ENCODE assay signal across 29 cellular contexts in the genomic region with DNA sequence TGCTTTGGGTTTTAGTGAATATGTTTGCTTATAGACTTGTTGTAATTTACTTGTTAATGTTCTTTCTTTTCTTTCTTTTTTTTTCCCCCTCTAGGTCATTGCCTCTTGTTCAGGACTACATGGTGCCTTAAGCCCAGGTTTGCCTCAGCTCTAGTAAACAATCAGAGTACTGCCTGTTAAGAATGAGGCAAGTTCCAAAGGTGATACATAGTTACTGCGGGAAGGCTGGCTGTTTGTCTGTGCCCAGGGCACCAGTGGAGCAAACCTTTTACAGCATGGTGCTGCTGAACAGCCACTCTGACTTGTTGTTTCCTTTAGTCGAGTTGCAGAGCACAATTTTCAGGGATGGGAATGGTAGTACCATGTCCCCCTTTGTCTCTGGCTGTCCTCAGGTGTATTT.
DNase-seq lines count a peak whose midpoint lies in the region; ATAC-seq and TF ChIP-seq lines count a peak whose summit lies in the region.
"Had no signal": no experiment of that assay in that cellular context is flagged by ENCODE, and none has a peak within 500 bp of the region (broad histone marks: within the 10 kb centered on the region; RNA-seq: fewer than 3 reads in every experiment).

No MANE protein-coding gene starts in this region.

- no peak overlapping the region for H2BK20ac ChIP-seq in H9 (ENCODE audit: low read depth, low read length, poor library complexity, severe bottlenecking)

- H3K23me2 ChIP-seq in H9 (ENCODE audit: insufficient read length, low read depth, low read length, poor library complexity, severe bottlenecking): no peaks in the 10 kb centered on the region

- H3K36me3 Mint-ChIP-seq in H9 (ENCODE audit: insufficient read depth in 1 of 3, low read depth in 3 of 3): no peaks in the 10 kb centered on the region
- H3K36me3 Mint-ChIP-seq: CD14-positive monocyte; CD4-positive, alpha-beta memory T cell; CD4-positive, CD25-positive, alpha-beta regulatory T cell; CD8-positive, alpha-beta memory T cell; CD8-positive, alpha-beta T cell had no signal

- H3T11ph ChIP-seq in H9 (ENCODE audit: low read length): no peak overlapping the region

- no peak overlapping the region for H2AK5ac ChIP-seq in H9 (ENCODE audit: insufficient read length, low read length)

- no peak overlapping the region for H3K4me3 Mint-ChIP-seq in H9
- H3K4me3 Mint-ChIP-seq: B cell; CD14-positive monocyte; CD4-positive, alpha-beta memory T cell; CD4-positive, alpha-beta T cell; CD4-positive, CD25-positive, alpha-beta regulatory T cell; CD8-positive, alpha-beta memory T cell; CD8-positive, alpha-beta T cell had no signal

- H3K4me1 ChIP-seq in H9 (ENCODE audit: insufficient read depth, low read length): no peaks in the 10 kb centered on the region
- H3K4me1 ChIP-seq: A549; BE2C; BLaER1; BLaER1 treated with 17β-estradiol and CSF1 and Interleukin-3, amounts not matched to agents 10 nM and 100 nM; Caco-2 had no signal

- H3K27me3 ChIP-seq in H9 (ENCODE audit: insufficient read depth, low read length): no peaks in the 10 kb centered on the region
- H3K27me3 ChIP-seq: BE2C; BLaER1; BLaER1 treated with 17β-estradiol and CSF1 and Interleukin-3, amounts not matched to agents 10 nM and 100 nM had no signal

- no peaks in the 10 kb centered on the region for H3K9me3 Mint-ChIP-seq in H9

- H4K20me1 ChIP-seq in H9 (ENCODE audit: control insufficient read depth, insufficient read depth, insufficient read length): no peaks in the 10 kb centered on the region
- H4K20me1 ChIP-seq: BLaER1; BLaER1 treated with 17β-estradiol and CSF1 and Interleukin-3, amounts not matched to agents 10 nM and 100 nM had no signal

- H3K18ac ChIP-seq in H9 (ENCODE audit: insufficient read length, low read depth, low read length): no peak overlapping the region

- H3K9me3 ChIP-seq in H9 (ENCODE audit: control insufficient read depth, low read depth, low read length): no peaks in the 10 kb centered on the region
- H3K9me3 ChIP-seq: A549, BE2C, BLaER1, Caco-2 had no signal

- no CpG with 5 or more reads among the region's 2 CpGs for WGBS in H9 (ENCODE audit: extremely low coverage, insufficient read length, low lambda C conversion rate)

- no peak overlapping the region for H3K4me2 ChIP-seq in H9 (ENCODE audit: insufficient read depth, insufficient read length, low read length)
- H3K4me2 ChIP-seq: A549; BLaER1; BLaER1 treated with 17β-estradiol and CSF1 and Interleukin-3, amounts not matched to agents 10 nM and 100 nM had no signal

- no peaks in the 10 kb centered on the region for H3K79me2 ChIP-seq in H9 (ENCODE audit: insufficient read depth, low read length)

- no peak overlapping the region for H4K8ac ChIP-seq in H9 (replicated peaks; ENCODE audit: insufficient read length, low read depth, low read length)

- no peak overlapping the region for H2BK120ac ChIP-seq in H9 (ENCODE audit: low read depth, low read length, poor library complexity, severe bottlenecking)

- H3K79me1 ChIP-seq in H9 (ENCODE audit: insufficient read depth, low read depth, low read length, poor library complexity, severe bottlenecking): no peaks in the 10 kb centered on the region

- no peak overlapping the region for H2BK12ac ChIP-seq in H9 (ENCODE audit: insufficient read length, low read depth, low read length)

- DNase-seq in left lobe of liver (ENCODE audit: low spot score) (no peak), H9 (no peak)
- DNase-seq: 8988T; ACHN; AML-193; BE2C; C1 segment of cervical spinal cord; Caco-2; Calu3; CD4-positive, alpha-beta memory T cell; CD4-positive, alpha-beta T cell; CD4-positive, CD25-positive, alpha-beta regulatory T cell; CD8-positive, alpha-beta memory T cell; CD8-positive, alpha-beta T cell; COR-L47; DMS 273 treated with DMSO at 0.1 percent for 48 hours; DMS153; DMS53; DMS79; DMS79 treated with DMSO at 0.1 percent for 48 hours; DND-41; EL had no signal

- H2BK15ac ChIP-seq in H9 (ENCODE audit: low read depth, low read length): no peak overlapping the region

- no peak overlapping the region for H3K14ac ChIP-seq in H9 (ENCODE audit: insufficient read depth, low read length)

- H2AFZ ChIP-seq in H9 (ENCODE audit: low read length): no peak overlapping the region

- H3K4me1 Mint-ChIP-seq in H9: no peaks in the 10 kb centered on the region
- H3K4me1 Mint-ChIP-seq: B cell; CD14-positive monocyte; CD4-positive, alpha-beta memory T cell; CD4-positive, CD25-positive, alpha-beta regulatory T cell; CD8-positive, alpha-beta memory T cell had no signal

- no peak for TF ChIP-seq CTCF in H9 (conservative IDR thresholded peaks at IDR 0.05)

- no peak overlapping the region for H4K91ac ChIP-seq in H9 (ENCODE audit: insufficient read length, low read depth, low read length)

- H3K27ac ChIP-seq in H9 (ENCODE audit: insufficient read length, low read depth, low read length): no peak overlapping the region
- H3K27ac ChIP-seq: 22Rv1; A549; BLaER1; BLaER1 treated with 17β-estradiol and CSF1 and Interleukin-3, amounts not matched to agents 10 nM and 100 nM; C4-2B had no signal

- H3K4ac ChIP-seq in H9 (ENCODE audit: low read depth, low read length): no peak overlapping the region

- no peak overlapping the region for H3K23ac ChIP-seq in H9 (ENCODE audit: insufficient read length, low read depth, low read length)

- peak; percentile 64 for ATAC-seq in left lobe of liver
- ATAC-seq: A549; CD8-positive, alpha-beta T cell had no signal

- H3K27me3 Mint-ChIP-seq in H9 (ENCODE audit: low read depth): no peaks in the 10 kb centered on the region; the same call in 1 of the 2 replicates
- H3K27me3 Mint-ChIP-seq: B cell; CD4-positive, alpha-beta memory T cell; CD4-positive, alpha-beta T cell; CD4-positive, CD25-positive, alpha-beta regulatory T cell had no signal

- H2BK5ac ChIP-seq in H9 (ENCODE audit: insufficient read length, low read length): no peak overlapping the region

- no peak overlapping the region for H3K9ac ChIP-seq in H9 (ENCODE audit: extremely low read depth, insufficient read length, low read length)
- H3K9ac ChIP-seq: BLaER1; BLaER1 treated with 17β-estradiol and CSF1 and Interleukin-3, amounts not matched to agents 10 nM and 100 nM had no signal

- no peak overlapping the region for H3K27ac Mint-ChIP-seq in H9
- H3K27ac Mint-ChIP-seq: B cell; CD14-positive monocyte; CD4-positive, alpha-beta memory T cell; CD4-positive, alpha-beta T cell; CD4-positive, CD25-positive, alpha-beta regulatory T cell; CD8-positive, alpha-beta memory T cell; CD8-positive, alpha-beta T cell had no signal

- no peak overlapping the region for H4K5ac ChIP-seq in H9 (ENCODE audit: insufficient read length, low read depth, low read length)

- H3K56ac ChIP-seq in H9 (ENCODE audit: insufficient read length, low read depth, low read length): no peak overlapping the region
